In genomic region chr14:91935621-91936020, GRCh38 we compare ENCODE assay signal across 16 cellular contexts.
"Had no signal": no experiment of that assay in that cellular context is flagged by ENCODE, and none has a peak within 500 bp of the region (broad histone marks: within the 10 kb centered on the region; RNA-seq: fewer than 3 reads in every experiment).

No MANE protein-coding gene starts in this region.

- H3K4me1 ChIP-seq: psoas muscle, transverse colon had no signal

- H3K9me3 ChIP-seq: heart left ventricle, neutrophil, psoas muscle, transverse colon had no signal

- H3K27ac ChIP-seq: neutrophil, psoas muscle had no signal

- H3K36me3 ChIP-seq: neutrophil, transverse colon had no signal

- H3K4me2 ChIP-seq: smooth muscle cell had no signal

- DNase-seq: caudate nucleus; effector CD8-positive, alpha-beta T cell; islet precursor cell; mammary epithelial cell; naive thymus-derived CD8-positive, alpha-beta T cell; psoas muscle; stimulated activated CD4-positive, alpha-beta T cell treated with anti-CD3 and anti-CD28 coated beads, Interleukin-4, amount 100 ng/mL, for 1 hour; stimulated activated CD8-positive, alpha-beta memory T cell treated with anti-CD3 and anti-CD28 coated beads, Interleukin-4, amount 100 ng/mL, for 48 hours; stimulated activated naive CD8-positive, alpha-beta T cell treated with anti-CD3 and anti-CD28 coated beads, Interleukin-15, Interleukin-2, amounts not matched to agents 100 U/mL and 50 U/mL, for 24 hours; transverse colon had no signal

- H3K27me3 ChIP-seq: heart left ventricle, neutrophil, transverse colon had no signal

- H3K4me3 ChIP-seq: coronary artery, heart left ventricle, psoas muscle, smooth muscle cell, transverse colon had no signal

- ATAC-seq: esophagus mucosa; naive thymus-derived CD8-positive, alpha-beta T cell; stimulated activated effector memory CD8-positive, alpha-beta T cell treated with anti-CD3 and anti-CD28 coated beads, Interleukin-12 subunit alpha, Interleukin-12 subunit beta, amount 100 ng/mL, for 72 hours; stimulated activated naive CD8-positive, alpha-beta T cell treated with anti-CD3 and anti-CD28 coated beads, Interleukin-15, Interleukin-2, amounts not matched to agents 100 U/mL and 50 U/mL, for 24 hours had no signal
